In the genomic region with DNA sequence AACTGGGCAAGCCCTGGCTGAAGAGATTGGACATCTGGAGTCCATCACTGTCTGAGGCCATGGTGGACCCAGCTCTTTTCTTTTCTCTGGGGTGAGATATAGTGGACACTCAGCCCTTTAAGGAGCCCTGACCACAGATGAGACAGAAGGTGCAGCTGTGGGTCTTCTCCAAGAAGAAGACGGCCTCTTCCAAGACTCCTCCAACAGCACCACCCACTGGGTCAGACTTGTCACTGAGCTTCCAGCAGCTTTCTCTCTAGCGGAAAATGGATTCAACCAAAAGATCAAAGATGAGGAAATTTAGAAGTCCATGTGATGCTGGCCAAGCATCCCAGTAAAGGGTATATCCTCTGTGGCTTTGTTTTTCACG, we compare ENCODE assay signal across 1 cellular context.
TF ChIP-seq lines count a peak whose summit lies in the region.

No MANE protein-coding gene starts in this region.

TF ChIP-seq in WTC11, 78 proteins besides CTCF, POLR2A, EP300 and RAD21:
- TF ChIP-seq, protein P1, sequence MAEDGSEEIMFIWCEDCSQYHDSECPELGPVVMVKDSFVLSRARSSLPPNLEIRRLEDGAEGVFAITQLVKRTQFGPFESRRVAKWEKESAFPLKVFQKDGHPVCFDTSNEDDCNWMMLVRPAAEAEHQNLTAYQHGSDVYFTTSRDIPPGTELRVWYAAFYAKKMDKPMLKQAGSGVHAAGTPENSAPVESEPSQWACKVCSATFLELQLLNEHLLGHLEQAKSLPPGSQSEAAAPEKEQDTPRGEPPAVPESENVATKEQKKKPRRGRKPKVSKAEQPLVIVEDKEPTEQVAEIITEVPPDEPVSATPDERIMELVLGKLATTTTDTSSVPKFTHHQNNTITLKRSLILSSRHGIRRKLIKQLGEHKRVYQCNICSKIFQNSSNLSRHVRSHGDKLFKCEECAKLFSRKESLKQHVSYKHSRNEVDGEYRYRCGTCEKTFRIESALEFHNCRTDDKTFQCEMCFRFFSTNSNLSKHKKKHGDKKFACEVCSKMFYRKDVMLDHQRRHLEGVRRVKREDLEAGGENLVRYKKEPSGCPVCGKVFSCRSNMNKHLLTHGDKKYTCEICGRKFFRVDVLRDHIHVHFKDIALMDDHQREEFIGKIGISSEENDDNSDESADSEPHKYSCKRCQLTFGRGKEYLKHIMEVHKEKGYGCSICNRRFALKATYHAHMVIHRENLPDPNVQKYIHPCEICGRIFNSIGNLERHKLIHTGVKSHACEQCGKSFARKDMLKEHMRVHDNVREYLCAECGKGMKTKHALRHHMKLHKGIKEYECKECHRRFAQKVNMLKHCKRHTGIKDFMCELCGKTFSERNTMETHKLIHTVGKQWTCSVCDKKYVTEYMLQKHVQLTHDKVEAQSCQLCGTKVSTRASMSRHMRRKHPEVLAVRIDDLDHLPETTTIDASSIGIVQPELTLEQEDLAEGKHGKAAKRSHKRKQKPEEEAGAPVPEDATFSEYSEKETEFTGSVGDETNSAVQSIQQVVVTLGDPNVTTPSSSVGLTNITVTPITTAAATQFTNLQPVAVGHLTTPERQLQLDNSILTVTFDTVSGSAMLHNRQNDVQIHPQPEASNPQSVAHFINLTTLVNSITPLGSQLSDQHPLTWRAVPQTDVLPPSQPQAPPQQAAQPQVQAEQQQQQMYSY (CRISPR knock-in tag; IDR thresholded peaks at IDR 0.05), result no peak
- TF ChIP-seq SP1 (CRISPR knock-in tag; conservative IDR thresholded peaks at IDR 0.05), result no peak
- TF ChIP-seq, protein P2, sequence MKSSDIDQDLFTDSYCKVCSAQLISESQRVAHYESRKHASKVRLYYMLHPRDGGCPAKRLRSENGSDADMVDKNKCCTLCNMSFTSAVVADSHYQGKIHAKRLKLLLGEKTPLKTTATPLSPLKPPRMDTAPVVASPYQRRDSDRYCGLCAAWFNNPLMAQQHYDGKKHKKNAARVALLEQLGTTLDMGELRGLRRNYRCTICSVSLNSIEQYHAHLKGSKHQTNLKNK (CRISPR knock-in tag; IDR thresholded peaks at IDR 0.05), result no peak
- TF ChIP-seq, protein P3, sequence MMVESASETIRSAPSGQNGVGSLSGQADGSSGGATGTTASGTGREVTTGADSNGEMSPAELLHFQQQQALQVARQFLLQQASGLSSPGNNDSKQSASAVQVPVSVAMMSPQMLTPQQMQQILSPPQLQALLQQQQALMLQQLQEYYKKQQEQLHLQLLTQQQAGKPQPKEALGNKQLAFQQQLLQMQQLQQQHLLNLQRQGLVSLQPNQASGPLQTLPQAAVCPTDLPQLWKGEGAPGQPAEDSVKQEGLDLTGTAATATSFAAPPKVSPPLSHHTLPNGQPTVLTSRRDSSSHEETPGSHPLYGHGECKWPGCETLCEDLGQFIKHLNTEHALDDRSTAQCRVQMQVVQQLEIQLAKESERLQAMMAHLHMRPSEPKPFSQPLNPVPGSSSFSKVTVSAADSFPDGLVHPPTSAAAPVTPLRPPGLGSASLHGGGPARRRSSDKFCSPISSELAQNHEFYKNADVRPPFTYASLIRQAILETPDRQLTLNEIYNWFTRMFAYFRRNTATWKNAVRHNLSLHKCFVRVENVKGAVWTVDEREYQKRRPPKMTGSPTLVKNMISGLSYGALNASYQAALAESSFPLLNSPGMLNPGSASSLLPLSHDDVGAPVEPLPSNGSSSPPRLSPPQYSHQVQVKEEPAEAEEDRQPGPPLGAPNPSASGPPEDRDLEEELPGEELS (CRISPR knock-in tag; IDR thresholded peaks at IDR 0.05), result no peak
- TF ChIP-seq SOX15 (CRISPR knock-in tag; IDR thresholded peaks at IDR 0.05), result no peak
- TF ChIP-seq SMAD4 (CRISPR knock-in tag; IDR thresholded peaks at IDR 0.05), result no peak
- TF ChIP-seq TP53 (CRISPR knock-in tag; IDR thresholded peaks at IDR 0.05), result no peak
- TF ChIP-seq, protein P4, sequence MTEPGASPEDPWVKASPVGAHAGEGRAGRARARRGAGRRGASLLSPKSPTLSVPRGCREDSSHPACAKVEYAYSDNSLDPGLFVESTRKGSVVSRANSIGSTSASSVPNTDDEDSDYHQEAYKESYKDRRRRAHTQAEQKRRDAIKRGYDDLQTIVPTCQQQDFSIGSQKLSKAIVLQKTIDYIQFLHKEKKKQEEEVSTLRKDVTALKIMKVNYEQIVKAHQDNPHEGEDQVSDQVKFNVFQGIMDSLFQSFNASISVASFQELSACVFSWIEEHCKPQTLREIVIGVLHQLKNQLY (CRISPR knock-in tag; IDR thresholded peaks at IDR 0.05), result no peak
- TF ChIP-seq NFATC4 (CRISPR knock-in tag; IDR thresholded peaks at IDR 0.05), result no peak
- TF ChIP-seq NFE2L1 (CRISPR knock-in tag; IDR thresholded peaks at IDR 0.05), result no peak
- no peak for TF ChIP-seq JUN (CRISPR knock-in tag; IDR thresholded peaks at IDR 0.05)
- no peak for TF ChIP-seq ESRRA (CRISPR knock-in tag; IDR thresholded peaks at IDR 0.05; ENCODE audit: borderline replicate concordance)
- TF ChIP-seq, protein P5, sequence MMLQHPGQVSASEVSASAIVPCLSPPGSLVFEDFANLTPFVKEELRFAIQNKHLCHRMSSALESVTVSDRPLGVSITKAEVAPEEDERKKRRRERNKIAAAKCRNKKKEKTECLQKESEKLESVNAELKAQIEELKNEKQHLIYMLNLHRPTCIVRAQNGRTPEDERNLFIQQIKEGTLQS (CRISPR knock-in tag; conservative IDR thresholded peaks at IDR 0.05), result no peak
- TF ChIP-seq, protein P6, sequence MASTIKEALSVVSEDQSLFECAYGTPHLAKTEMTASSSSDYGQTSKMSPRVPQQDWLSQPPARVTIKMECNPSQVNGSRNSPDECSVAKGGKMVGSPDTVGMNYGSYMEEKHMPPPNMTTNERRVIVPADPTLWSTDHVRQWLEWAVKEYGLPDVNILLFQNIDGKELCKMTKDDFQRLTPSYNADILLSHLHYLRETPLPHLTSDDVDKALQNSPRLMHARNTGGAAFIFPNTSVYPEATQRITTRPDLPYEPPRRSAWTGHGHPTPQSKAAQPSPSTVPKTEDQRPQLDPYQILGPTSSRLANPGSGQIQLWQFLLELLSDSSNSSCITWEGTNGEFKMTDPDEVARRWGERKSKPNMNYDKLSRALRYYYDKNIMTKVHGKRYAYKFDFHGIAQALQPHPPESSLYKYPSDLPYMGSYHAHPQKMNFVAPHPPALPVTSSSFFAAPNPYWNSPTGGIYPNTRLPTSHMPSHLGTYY (CRISPR knock-in tag; IDR thresholded peaks at IDR 0.05), result no peak
- TF ChIP-seq, protein P7, sequence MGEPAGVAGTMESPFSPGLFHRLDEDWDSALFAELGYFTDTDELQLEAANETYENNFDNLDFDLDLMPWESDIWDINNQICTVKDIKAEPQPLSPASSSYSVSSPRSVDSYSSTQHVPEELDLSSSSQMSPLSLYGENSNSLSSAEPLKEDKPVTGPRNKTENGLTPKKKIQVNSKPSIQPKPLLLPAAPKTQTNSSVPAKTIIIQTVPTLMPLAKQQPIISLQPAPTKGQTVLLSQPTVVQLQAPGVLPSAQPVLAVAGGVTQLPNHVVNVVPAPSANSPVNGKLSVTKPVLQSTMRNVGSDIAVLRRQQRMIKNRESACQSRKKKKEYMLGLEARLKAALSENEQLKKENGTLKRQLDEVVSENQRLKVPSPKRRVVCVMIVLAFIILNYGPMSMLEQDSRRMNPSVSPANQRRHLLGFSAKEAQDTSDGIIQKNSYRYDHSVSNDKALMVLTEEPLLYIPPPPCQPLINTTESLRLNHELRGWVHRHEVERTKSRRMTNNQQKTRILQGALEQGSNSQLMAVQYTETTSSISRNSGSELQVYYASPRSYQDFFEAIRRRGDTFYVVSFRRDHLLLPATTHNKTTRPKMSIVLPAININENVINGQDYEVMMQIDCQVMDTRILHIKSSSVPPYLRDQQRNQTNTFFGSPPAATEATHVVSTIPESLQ (CRISPR knock-in tag; IDR thresholded peaks at IDR 0.05), result no peak
- TF ChIP-seq NR2C2 (CRISPR knock-in tag; IDR thresholded peaks at IDR 0.05), result no peak
- TF ChIP-seq, protein P8, sequence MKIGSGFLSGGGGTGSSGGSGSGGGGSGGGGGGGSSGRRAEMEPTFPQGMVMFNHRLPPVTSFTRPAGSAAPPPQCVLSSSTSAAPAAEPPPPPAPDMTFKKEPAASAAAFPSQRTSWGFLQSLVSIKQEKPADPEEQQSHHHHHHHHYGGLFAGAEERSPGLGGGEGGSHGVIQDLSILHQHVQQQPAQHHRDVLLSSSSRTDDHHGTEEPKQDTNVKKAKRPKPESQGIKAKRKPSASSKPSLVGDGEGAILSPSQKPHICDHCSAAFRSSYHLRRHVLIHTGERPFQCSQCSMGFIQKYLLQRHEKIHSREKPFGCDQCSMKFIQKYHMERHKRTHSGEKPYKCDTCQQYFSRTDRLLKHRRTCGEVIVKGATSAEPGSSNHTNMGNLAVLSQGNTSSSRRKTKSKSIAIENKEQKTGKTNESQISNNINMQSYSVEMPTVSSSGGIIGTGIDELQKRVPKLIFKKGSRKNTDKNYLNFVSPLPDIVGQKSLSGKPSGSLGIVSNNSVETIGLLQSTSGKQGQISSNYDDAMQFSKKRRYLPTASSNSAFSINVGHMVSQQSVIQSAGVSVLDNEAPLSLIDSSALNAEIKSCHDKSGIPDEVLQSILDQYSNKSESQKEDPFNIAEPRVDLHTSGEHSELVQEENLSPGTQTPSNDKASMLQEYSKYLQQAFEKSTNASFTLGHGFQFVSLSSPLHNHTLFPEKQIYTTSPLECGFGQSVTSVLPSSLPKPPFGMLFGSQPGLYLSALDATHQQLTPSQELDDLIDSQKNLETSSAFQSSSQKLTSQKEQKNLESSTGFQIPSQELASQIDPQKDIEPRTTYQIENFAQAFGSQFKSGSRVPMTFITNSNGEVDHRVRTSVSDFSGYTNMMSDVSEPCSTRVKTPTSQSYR (CRISPR knock-in tag; IDR thresholded peaks at IDR 0.05), result no peak
- no peak for TF ChIP-seq NR1H2 (CRISPR knock-in tag; IDR thresholded peaks at IDR 0.05)
- no peak for TF ChIP-seq ZNF671 (CRISPR knock-in tag; IDR thresholded peaks at IDR 0.05)
TF ChIP-seq in WTC11: peak in this region for 0.
